In genomic region chr4:14399919-14400706, GRCh38 we compare ENCODE assay signal across 1 cellular context.
TF ChIP-seq lines count a peak whose summit lies in the region.

No MANE protein-coding gene starts in this region.

TF ChIP-seq in WTC11, 78 proteins besides CTCF, POLR2A, EP300 and RAD21 (continued from another document):
- TF ChIP-seq ERG (CRISPR knock-in tag; IDR thresholded peaks at IDR 0.05) = no peak
- no peak for TF ChIP-seq FOXP1 (CRISPR knock-in tag; IDR thresholded peaks at IDR 0.05; ENCODE audit: borderline replicate concordance)
- no peak for TF ChIP-seq ESRRA (CRISPR knock-in tag; IDR thresholded peaks at IDR 0.05; ENCODE audit: borderline replicate concordance)
- TF ChIP-seq PRRX2 (CRISPR knock-in tag; IDR thresholded peaks at IDR 0.05) = no peak
- no peak for TF ChIP-seq NR1H2 (CRISPR knock-in tag; IDR thresholded peaks at IDR 0.05)
- TF ChIP-seq USF2 (CRISPR knock-in tag; IDR thresholded peaks at IDR 0.05) = no peak
- no peak for TF ChIP-seq ATF6 (CRISPR knock-in tag; IDR thresholded peaks at IDR 0.05)
TF ChIP-seq in WTC11: peak in this region for 0.
